1 cellular context compared by ENCODE assay signal in genomic region chr13:46050771-46051170, GRCh38.
TF ChIP-seq lines count a peak whose summit lies in the region.

No MANE protein-coding gene starts in this region.

TF ChIP-seq in HepG2, 621 proteins besides CTCF, POLR2A, EP300 and RAD21:
- TF ChIP-seq HNRNPH1 (optimal IDR thresholded peaks at IDR 0.05; ENCODE audit: low read depth, low read length): no peak
- no peak for TF ChIP-seq PRDM10 (CRISPR knock-in tag; IDR thresholded peaks at IDR 0.05; ENCODE audit: low read depth)
- no peak for TF ChIP-seq ZNF264 (CRISPR knock-in tag; IDR thresholded peaks at IDR 0.05)
- TF ChIP-seq, protein P1, sequence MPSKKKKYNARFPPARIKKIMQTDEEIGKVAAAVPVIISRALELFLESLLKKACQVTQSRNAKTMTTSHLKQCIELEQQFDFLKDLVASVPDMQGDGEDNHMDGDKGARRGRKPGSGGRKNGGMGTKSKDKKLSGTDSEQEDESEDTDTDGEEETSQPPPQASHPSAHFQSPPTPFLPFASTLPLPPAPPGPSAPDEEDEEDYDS (CRISPR knock-in tag; IDR thresholded peaks at IDR 0.05): no peak
- no peak for TF ChIP-seq SKIL (CRISPR knock-in tag; IDR thresholded peaks at IDR 0.05; ENCODE audit: borderline replicate concordance)
- TF ChIP-seq TFDP1 (CRISPR knock-in tag; IDR thresholded peaks at IDR 0.05; ENCODE audit: borderline replicate concordance): no peak
- TF ChIP-seq SNAI1 (CRISPR knock-in tag; IDR thresholded peaks at IDR 0.05; ENCODE audit: borderline replicate concordance): no peak
- TF ChIP-seq ZNF670 (CRISPR knock-in tag; IDR thresholded peaks at IDR 0.05; ENCODE audit: borderline replicate concordance): no peak
- TF ChIP-seq ZNF672 (CRISPR knock-in tag; IDR thresholded peaks at IDR 0.05): no peak
